Comparison of ENCODE assay signal across 10 cellular contexts in genomic region chrX:154082396-154083133, GRCh38. TPM values are rescaled to one million over a fixed set of nuclear protein-coding genes. Genes with fewer than 3 reads are reported as not detected.
A peak's percentile ranks its signal among the peaks of the same experiment; 100 is the strongest.
DNase-seq lines count a peak whose midpoint lies in the region; ATAC-seq and TF ChIP-seq lines count a peak whose summit lies in the region.
"Had no signal": no experiment of that assay in that cellular context is flagged by ENCODE, and none has a peak within 500 bp of the region (broad histone marks: within the 10 kb centered on the region; RNA-seq: fewer than 3 reads in every experiment).

No MANE protein-coding gene starts in this region.

- TF ChIP-seq CTCF in AG04450 (IDR thresholded peaks at IDR 0.05; ENCODE audit: low read depth, low read length) (no peak), HEK293 (tag by site-specific recombination; IDR thresholded peaks at IDR 0.05) (no peak), MCF 10A (IDR thresholded peaks at IDR 0.05; ENCODE audit: unreplicated experiment) (no peak)

- H3K27ac ChIP-seq in AG04450 (ENCODE audit: low read depth, low read length) (peak overlapping the region; percentile 39), HEK293 (ENCODE audit: extremely low read depth, low read depth, low read length) (no peak overlapping the region)
- H3K27ac ChIP-seq: pancreas had no signal

- H3K4me3 Mint-ChIP-seq in MCF 10A (ENCODE audit: unreplicated experiment) (no peak overlapping the region), memory B cell (no peak overlapping the region)

- H3K4me1 Mint-ChIP-seq in MCF 10A (ENCODE audit: insufficient read depth, unreplicated experiment), result peaks cover 13% of the 10 kb centered on the region
- peaks cover 15% of the 10 kb centered on the region for H3K4me1 Mint-ChIP-seq in memory B cell

- intact Hi-C loops in MCF 10A (cut with micrococcal nuclease), result no loop called here

- H3K27me3 ChIP-seq in AG04450 (ENCODE audit: control insufficient read depth, insufficient read depth, low read length), result no peaks in the 10 kb centered on the region

- BruUV-seq in MCF 10A (replicated peaks; lab: Mats Ljungman, UMichigan), result no TSS peak

- H3K36me3 Mint-ChIP-seq in MCF 10A (ENCODE audit: insufficient read depth, unreplicated experiment) (peaks cover 40% of the 10 kb centered on the region), memory B cell (peaks cover 11% of the 10 kb centered on the region)

- H3K9me3 ChIP-seq in AG04450 (ENCODE audit: control insufficient read depth, insufficient read depth, low read length) (no peaks in the 10 kb centered on the region; the same call in 1 of the 2 replicates), HEK293 (ENCODE audit: control insufficient read depth, insufficient read depth, low read depth, low read length) (no peaks in the 10 kb centered on the region)
- H3K9me3 ChIP-seq: HAP-1, pancreas had no signal

- H3K4me3 ChIP-seq in AG04450 (ENCODE audit: low read depth, low read length) (no peak overlapping the region), HEK293 (ENCODE audit: low read depth, low read length) (no peak overlapping the region)
- H3K4me3 ChIP-seq: HAP-1, pancreas had no signal

- CTCF ChIA-PET in AG04450 (lab: Charles Lee), result interaction anchor here (0.9 to 1.2 kb wide), 2 partner anchors 10 to 31 kb away, joined by 3 read pairs; no protein-coding TSS in a partner anchor
- CTCF ChIA-PET in HEK293 (lab: Yijun Ruan, JAX), result interaction anchor here (0.6 kb wide), 1 partner anchor 14 kb away, joined by 3 read pairs; no protein-coding TSS in a partner anchor
- CTCF ChIA-PET in MCF 10A (lab: Yijun Ruan, JAX), result interaction anchor here (0.6 to 1.0 kb wide), 3 partner anchors 57 to 124 kb away, joined by 3 read pairs; no protein-coding TSS in a partner anchor

- no peaks in the 10 kb centered on the region for H3K4me1 ChIP-seq in HEK293 (ENCODE audit: control insufficient read depth, insufficient read depth, low read length)
- H3K4me1 ChIP-seq: HAP-1, pancreas had no signal

- DNase-seq in AG04450 (ENCODE audit: low read depth, low spot score), result peak; percentile 33
- DNase-seq in MCF 10A (ENCODE audit: unreplicated experiment), result peak; percentile 62
- DNase-seq in memory B cell (ENCODE audit: low spot score in 2 of 2), result no peak
- no peak for DNase-seq in NAMALWA (ENCODE audit: low spot score)
- DNase-seq: pancreas had no signal

- H3K36me3 ChIP-seq in HEK293 (ENCODE audit: control insufficient read depth in 2 of 2, insufficient read depth in 1 of 2, low read length in 2 of 2), result peaks cover 0 to 13% of the 10 kb centered on the region in 2 experiments; a peak in 1 of 3 replicates
- H3K36me3 ChIP-seq: pancreas had no signal

- no peak overlapping the region for H3K27ac Mint-ChIP-seq in MCF 10A (ENCODE audit: low read depth, unreplicated experiment)
- H3K27ac Mint-ChIP-seq in memory B cell, result peak overlapping the region; percentile 80

- no peaks in the 10 kb centered on the region for H3K27me3 Mint-ChIP-seq in MCF 10A (ENCODE audit: insufficient read depth, unreplicated experiment)
- no peaks in the 10 kb centered on the region for H3K27me3 Mint-ChIP-seq in memory B cell

- no peaks in the 10 kb centered on the region for H3K9me3 Mint-ChIP-seq in MCF 10A (ENCODE audit: unreplicated experiment)
- no peaks in the 10 kb centered on the region for H3K9me3 Mint-ChIP-seq in memory B cell

- ATAC-seq in memory B cell (ENCODE audit: low read depth), result no peak
- no peak for ATAC-seq in HG03159 (IDR thresholded peaks at IDR 0.05; ENCODE audit: unreplicated experiment)
- no peak for ATAC-seq in GM21447 (IDR thresholded peaks at IDR 0.05; ENCODE audit: unreplicated experiment)
- no peak for ATAC-seq in GM21786 (IDR thresholded peaks at IDR 0.05; ENCODE audit: unreplicated experiment)
- ATAC-seq: pancreas had no signal

- POLR2A ChIA-PET in AG04450 (lab: Yijun Ruan, JAX), result no interaction called here
- POLR2A ChIA-PET in HEK293 (lab: Yijun Ruan, JAX), result no interaction called here
- POLR2A ChIA-PET in MCF 10A (lab: Yijun Ruan, JAX), result interaction anchor here (0.8 kb wide), 2 partner anchors 11 to 13 kb away, joined by 3 read pairs; no protein-coding TSS in a partner anchor

TF ChIP-seq in HEK293, 187 proteins besides CTCF, POLR2A, EP300 and RAD21:
- TF ChIP-seq ZNF121 (tag by site-specific recombination; IDR thresholded peaks at IDR 0.05) (no peak), PRDM1 (tag by site-specific recombination; IDR thresholded peaks at IDR 0.05) (peak; percentile 38; the same call in 1 of the 2 replicates), KLF1 (tag by site-specific recombination; IDR thresholded peaks at IDR 0.05) (peak; percentile 48; the same call in 1 of the 2 replicates), ZNF324 (tag by site-specific recombination; IDR thresholded peaks at IDR 0.05) (no peak), BCL11B (tag by site-specific recombination; IDR thresholded peaks at IDR 0.05; ENCODE audit: low read depth) (no peak), HIC1 (tag by site-specific recombination; IDR thresholded peaks at IDR 0.05) (0 out of 2 replicates have a peak, but pooled peaks have one; percentile 20), ZEB2 (tag by site-specific recombination; IDR thresholded peaks at IDR 0.05) (0 out of 2 replicates have a peak, but pooled peaks have one; percentile 32)

RNA-seq across cellular contexts. Expression of gene MECP2, which starts 15.0 kb away (rescaled TPM):
- polyA plus RNA-seq in AG04450 (2011; rRNA removed), result 12.4 and 12.8 TPM in 2 replicates
- polyA minus RNA-seq in AG04450 (2011; rRNA and poly(A)+ RNA removed), result 16.0 and 18.0 TPM in 2 replicates
- total RNA-seq in MCF 10A (2022), result 46.9 and 47.2 TPM in 2 replicates

Comparison
In these comparisons a context has a peak if more than half of its experiments do, and no peak if none do; other contexts are left out.
1. DNase-seq: peak in AG04450 (single experiment) and MCF 10A (single experiment); none in memory B cell (0 of 2) and NAMALWA (single experiment).